In the genomic region with DNA sequence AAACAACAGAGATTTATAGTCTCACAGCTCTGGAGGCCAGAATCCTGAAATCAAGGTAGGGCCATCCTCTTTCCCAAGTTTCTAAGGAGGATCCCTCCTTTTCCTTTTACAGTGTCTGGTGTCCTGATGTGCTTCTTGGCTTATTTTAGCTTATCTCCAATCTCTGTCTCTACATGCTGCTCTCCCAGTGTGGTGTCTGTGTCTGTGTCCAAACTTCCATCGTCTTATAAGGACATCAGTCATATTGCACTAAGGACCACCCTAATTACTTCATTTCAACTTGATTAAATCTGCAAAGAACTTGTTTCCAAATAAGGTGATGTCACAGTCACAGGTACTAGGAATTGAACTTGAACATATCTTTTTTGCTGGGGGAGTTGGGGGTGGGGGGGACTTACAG, we compare ENCODE assay signal across 6 cellular contexts.
"Had no signal": no experiment of that assay in that cellular context is flagged by ENCODE, and none has a peak within 500 bp of the region (broad histone marks: within the 10 kb centered on the region; RNA-seq: fewer than 3 reads in every experiment).

No MANE protein-coding gene starts in this region.

- H3K27ac ChIP-seq: HL-60 had no signal

- H3K9me3 Mint-ChIP-seq: GM23338 had no signal

- H3K4me3 ChIP-seq: GM23338 had no signal

- DNase-seq: H9, HCEC 1CT had no signal

- ATAC-seq: GM23338, HepG2 had no signal

- H3K4me1 Mint-ChIP-seq: GM23338, H9, IgD-negative memory B cell had no signal

- H3K27ac Mint-ChIP-seq: GM23338, H9, IgD-negative memory B cell had no signal

- H3K4me3 Mint-ChIP-seq: GM23338, H9, IgD-negative memory B cell had no signal
